Comparison of ENCODE assay signal across 1 cellular context in the genomic region with DNA sequence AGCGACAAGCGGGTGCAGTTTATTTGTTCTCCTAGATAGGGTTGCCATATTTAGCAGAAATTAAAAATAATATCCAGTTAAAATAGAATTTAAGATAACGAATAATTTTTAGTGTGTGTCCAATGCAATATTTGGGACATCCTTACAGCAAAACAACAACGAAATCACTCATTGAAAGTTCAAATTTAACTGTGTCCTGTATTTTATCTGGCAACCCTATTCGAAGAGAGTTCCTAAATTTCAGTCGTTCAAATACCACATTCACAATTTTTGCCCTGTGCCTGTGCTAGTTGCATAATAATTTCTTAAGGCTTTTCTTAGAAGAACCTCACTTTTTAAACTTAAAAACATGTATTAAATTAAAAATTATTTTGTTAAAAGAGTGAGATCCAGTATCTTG.
TF ChIP-seq lines count a peak whose summit lies in the region.

No MANE protein-coding gene starts in this region.

TF ChIP-seq in HepG2, 621 proteins besides CTCF, POLR2A, EP300 and RAD21:
- TF ChIP-seq ZFP82 (CRISPR knock-in tag; IDR thresholded peaks at IDR 0.05; ENCODE audit: borderline replicate concordance): 0 out of 2 replicates have a peak, but pooled peaks have one; percentile 12
- TF ChIP-seq ZSCAN30 (CRISPR knock-in tag; IDR thresholded peaks at IDR 0.05): peak; percentile 80; the same call in 1 of the 2 replicates
- TF ChIP-seq GFI1 (CRISPR knock-in tag; IDR thresholded peaks at IDR 0.05; ENCODE audit: borderline replicate concordance): 0 out of 2 replicates have a peak, but pooled peaks have one; percentile 8
- no peak for TF ChIP-seq KLF11 (CRISPR knock-in tag; IDR thresholded peaks at IDR 0.05)
- TF ChIP-seq ZNF703 (CRISPR knock-in tag; IDR thresholded peaks at IDR 0.05; ENCODE audit: borderline replicate concordance): 0 out of 2 replicates have a peak, but pooled peaks have one; percentile 49
- TF ChIP-seq, protein P1, sequence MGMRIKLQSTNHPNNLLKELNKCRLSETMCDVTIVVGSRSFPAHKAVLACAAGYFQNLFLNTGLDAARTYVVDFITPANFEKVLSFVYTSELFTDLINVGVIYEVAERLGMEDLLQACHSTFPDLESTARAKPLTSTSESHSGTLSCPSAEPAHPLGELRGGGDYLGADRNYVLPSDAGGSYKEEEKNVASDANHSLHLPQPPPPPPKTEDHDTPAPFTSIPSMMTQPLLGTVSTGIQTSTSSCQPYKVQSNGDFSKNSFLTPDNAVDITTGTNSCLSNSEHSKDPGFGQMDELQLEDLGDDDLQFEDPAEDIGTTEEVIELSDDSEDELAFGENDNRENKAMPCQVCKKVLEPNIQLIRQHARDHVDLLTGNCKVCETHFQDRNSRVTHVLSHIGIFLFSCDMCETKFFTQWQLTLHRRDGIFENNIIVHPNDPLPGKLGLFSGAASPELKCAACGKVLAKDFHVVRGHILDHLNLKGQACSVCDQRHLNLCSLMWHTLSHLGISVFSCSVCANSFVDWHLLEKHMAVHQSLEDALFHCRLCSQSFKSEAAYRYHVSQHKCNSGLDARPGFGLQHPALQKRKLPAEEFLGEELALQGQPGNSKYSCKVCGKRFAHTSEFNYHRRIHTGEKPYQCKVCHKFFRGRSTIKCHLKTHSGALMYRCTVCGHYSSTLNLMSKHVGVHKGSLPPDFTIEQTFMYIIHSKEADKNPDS (CRISPR knock-in tag; IDR thresholded peaks at IDR 0.05): no peak
- TF ChIP-seq, protein P2, sequence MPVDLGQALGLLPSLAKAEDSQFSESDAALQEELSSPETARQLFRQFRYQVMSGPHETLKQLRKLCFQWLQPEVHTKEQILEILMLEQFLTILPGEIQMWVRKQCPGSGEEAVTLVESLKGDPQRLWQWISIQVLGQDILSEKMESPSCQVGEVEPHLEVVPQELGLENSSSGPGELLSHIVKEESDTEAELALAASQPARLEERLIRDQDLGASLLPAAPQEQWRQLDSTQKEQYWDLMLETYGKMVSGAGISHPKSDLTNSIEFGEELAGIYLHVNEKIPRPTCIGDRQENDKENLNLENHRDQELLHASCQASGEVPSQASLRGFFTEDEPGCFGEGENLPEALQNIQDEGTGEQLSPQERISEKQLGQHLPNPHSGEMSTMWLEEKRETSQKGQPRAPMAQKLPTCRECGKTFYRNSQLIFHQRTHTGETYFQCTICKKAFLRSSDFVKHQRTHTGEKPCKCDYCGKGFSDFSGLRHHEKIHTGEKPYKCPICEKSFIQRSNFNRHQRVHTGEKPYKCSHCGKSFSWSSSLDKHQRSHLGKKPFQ (CRISPR knock-in tag; IDR thresholded peaks at IDR 0.05; ENCODE audit: insufficient replicate concordance): no peak
- TF ChIP-seq, protein P3, sequence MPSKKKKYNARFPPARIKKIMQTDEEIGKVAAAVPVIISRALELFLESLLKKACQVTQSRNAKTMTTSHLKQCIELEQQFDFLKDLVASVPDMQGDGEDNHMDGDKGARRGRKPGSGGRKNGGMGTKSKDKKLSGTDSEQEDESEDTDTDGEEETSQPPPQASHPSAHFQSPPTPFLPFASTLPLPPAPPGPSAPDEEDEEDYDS (CRISPR knock-in tag; IDR thresholded peaks at IDR 0.05): no peak
- TF ChIP-seq ZNF33A (CRISPR knock-in tag; IDR thresholded peaks at IDR 0.05; ENCODE audit: borderline replicate concordance): 0 out of 2 replicates have a peak, but pooled peaks have one; percentile 7
TF ChIP-seq in HepG2: peak in this region for 5.
